1 cellular context compared by ENCODE assay signal in genomic region chr12:107091381-107091780, GRCh38.
TF ChIP-seq lines count a peak whose summit lies in the region.

No MANE protein-coding gene starts in this region.

TF ChIP-seq in SK-N-SH treated with all-trans-retinoic acid at 6 μM for 48 hours, 23 proteins besides CTCF, POLR2A, EP300 and RAD21 (continued from another document):
- no peak for TF ChIP-seq TSHZ2 (CRISPR knock-in tag; IDR thresholded peaks at IDR 0.05)
- no peak for TF ChIP-seq ZFP30 (CRISPR knock-in tag; IDR thresholded peaks at IDR 0.05)
- TF ChIP-seq SNAI2 (CRISPR knock-in tag; IDR thresholded peaks at IDR 0.05): no peak
- no peak for TF ChIP-seq TCF4 (CRISPR knock-in tag; IDR thresholded peaks at IDR 0.05; ENCODE audit: borderline replicate concordance)
- no peak for TF ChIP-seq BACH2 (CRISPR knock-in tag; IDR thresholded peaks at IDR 0.05; ENCODE audit: borderline replicate concordance)
- no peak for TF ChIP-seq CSRNP3 (CRISPR knock-in tag; IDR thresholded peaks at IDR 0.05)
